Comparison of ENCODE assay signal across 8 cellular contexts in genomic region chr7:2508327-2509231, GRCh38. TPM values are rescaled to one million over a fixed set of nuclear protein-coding genes. Genes with fewer than 3 reads are reported as not detected.
DNase-seq lines count a peak whose midpoint lies in the region; ATAC-seq and TF ChIP-seq lines count a peak whose summit lies in the region.

No MANE protein-coding gene starts in this region.

- peak overlapping the region; percentile 65 for H3K4me2 ChIP-seq in OCI-LY3 (ENCODE audit: low read length)

- no peaks in the 10 kb centered on the region for H3K27me3 ChIP-seq in CD4-positive, CD25-positive, alpha-beta regulatory T cell (ENCODE audit: control insufficient read depth, insufficient read depth, low read length)
- 0 out of 2 replicates have a peak, but pooled peaks cover 5% of the 10 kb centered on the region for H3K27me3 ChIP-seq in OCI-LY3 (ENCODE audit: low read depth, low read length)
- peaks cover 0 to 5% (median 0%) of the 10 kb centered on the region in 7 donors for H3K27me3 ChIP-seq in heart right ventricle

- peaks cover 64% of the 10 kb centered on the region for H3K4me1 ChIP-seq in CD4-positive, CD25-positive, alpha-beta regulatory T cell (ENCODE audit: control insufficient read depth, insufficient read depth, low read length, poor library complexity, severe bottlenecking)
- H3K4me1 ChIP-seq in OCI-LY3 (ENCODE audit: low read length) (peaks cover 52% of the 10 kb centered on the region), heart right ventricle (peaks cover 25 to 67% (median 56%) of the 10 kb centered on the region in 9 donors)

- no peaks in the 10 kb centered on the region for H4K20me1 ChIP-seq in OCI-LY3 (ENCODE audit: insufficient read depth, low read length)

- no peaks in the 10 kb centered on the region for H3K36me3 Mint-ChIP-seq in CD4-positive, CD25-positive, alpha-beta regulatory T cell

- no peaks in the 10 kb centered on the region for H3K79me2 ChIP-seq in OCI-LY3 (ENCODE audit: low read length)

- H3K4me3 Mint-ChIP-seq in CD4-positive, CD25-positive, alpha-beta regulatory T cell = peak overlapping the region in 3 of 4 donors; percentile 87 to 93 (median 88)

- peaks cover 4% of the 10 kb centered on the region for H3K27me3 Mint-ChIP-seq in CD4-positive, CD25-positive, alpha-beta regulatory T cell

- H3K36me3 ChIP-seq in CD4-positive, CD25-positive, alpha-beta regulatory T cell (ENCODE audit: control insufficient read depth, insufficient read depth, low read length) = no peaks in the 10 kb centered on the region
- H3K36me3 ChIP-seq in OCI-LY3 (replicated peaks; ENCODE audit: low read depth, low read length) (no peaks in the 10 kb centered on the region), heart right ventricle (no peaks in the 10 kb centered on the region)

- intact Hi-C loops in heart right ventricle (cut with DNase I) = no loop called here

- peaks cover 0 to 42% (median 27%) of the 10 kb centered on the region in 4 donors for H3K4me1 Mint-ChIP-seq in CD4-positive, CD25-positive, alpha-beta regulatory T cell

- peak overlapping the region; percentile 94 to 98 (median 97) for H3K27ac Mint-ChIP-seq in CD4-positive, CD25-positive, alpha-beta regulatory T cell

- no peak overlapping the region for H2AFZ ChIP-seq in OCI-LY3 (ENCODE audit: low read depth, low read length)

- 42 to 56% methylated on average over 43 of the region's 43 CpGs for whole genome bisulfite sequencing in heart right ventricle, 2 donors

- peak; percentile 70 to 72 for ATAC-seq in CD4-positive, CD25-positive, alpha-beta regulatory T cell (ENCODE audit: low read depth in 2 of 2)
- peak; percentile 43 to 79 (median 62) for ATAC-seq in heart right ventricle

- no peaks in the 10 kb centered on the region for H3K9me3 Mint-ChIP-seq in CD4-positive, CD25-positive, alpha-beta regulatory T cell

- DNase-seq in CD4-positive, CD25-positive, alpha-beta regulatory T cell = peak; percentile 73 to 95 (median 87)
- DNase-seq in H4 (ENCODE audit: low spot score) (peak; percentile 99), heart right ventricle (peak; percentile 66 to 75), AG08396 (ENCODE audit: low spot score) (no peak), pons (ENCODE audit: low spot score) (no peak)
- DNase-seq in activated T-helper 1 cell treated with anti-CD3 and anti-CD28 coated beads, Interleukin-2, amount 50 U/mL, for 16 hours (ENCODE audit: low read depth in 1 of 2, low spot score in 1 of 2) = peak; percentile 56 to 64
- DNase-seq in stimulated activated CD8-positive, alpha-beta memory T cell treated with anti-CD3 and anti-CD28 coated beads, Interleukin-15, amount 100 ng/mL, for 4 hours (ENCODE audit: low read depth in 2 of 2) = peak; percentile 53 to 58

- H3K27ac ChIP-seq in CD4-positive, CD25-positive, alpha-beta regulatory T cell (ENCODE audit: insufficient read depth, low read length, poor library complexity, severe bottlenecking) = peak overlapping the region; percentile 98
- H3K27ac ChIP-seq in OCI-LY3 (ENCODE audit: low read length) (no peak overlapping the region), heart right ventricle (peak overlapping the region in 8 of 10 donors; percentile 26 to 87 (median 56))

- no peak for TF ChIP-seq CTCF in OCI-LY3 (IDR thresholded peaks at IDR 0.05; ENCODE audit: low read depth, low read length)
- TF ChIP-seq CTCF in heart right ventricle (IDR thresholded peaks at IDR 0.05) = no peak

- peak overlapping the region; percentile 55 for H3K4me3 ChIP-seq in CD4-positive, CD25-positive, alpha-beta regulatory T cell (ENCODE audit: low read depth, low read length)
- H3K4me3 ChIP-seq in OCI-LY3 (ENCODE audit: low read length) (peak overlapping the region; percentile 50), heart right ventricle (peak overlapping the region in 4 of 10 donors; percentile 4 to 14 (median 6))

- no peak overlapping the region for H3K9ac ChIP-seq in OCI-LY3 (ENCODE audit: low read length)

- H3K9me3 ChIP-seq in CD4-positive, CD25-positive, alpha-beta regulatory T cell (ENCODE audit: control insufficient read depth in 2 of 2, low read length in 2 of 2) = no peaks in the 10 kb centered on the region
- H3K9me3 ChIP-seq in OCI-LY3 (ENCODE audit: insufficient read depth, low read length) = no peaks in the 10 kb centered on the region
- H3K9me3 ChIP-seq in heart right ventricle = no peaks in the 10 kb centered on the region

RNA-seq across cellular contexts. Expression of gene LFNG, which starts 11.0 kb away (rescaled TPM):
- 215 TPM for total RNA-seq in CD4-positive, CD25-positive, alpha-beta regulatory T cell
- 1 to 10 TPM; 2.1 to 7.3 (median 2.8) TPM for polyA plus RNA-seq in CD4-positive, CD25-positive, alpha-beta regulatory T cell
- 11.0 and 14.7 TPM in 2 replicates for total RNA-seq in H4 (2014; rRNA removed; shearing (Covaris generic))
- 10 to 100 TPM in 4 of 10 donors, 1 to 10 TPM in 6; 2.4 to 11.8 (median 9.0) TPM for total RNA-seq in heart right ventricle
- 10 to 100 TPM in 1 of 2 donors, 1 to 10 TPM in 1; 7.2 to 10.8 TPM for polyA plus RNA-seq in heart right ventricle

RNA-seq across cellular contexts. Expression of gene GRIFIN, which starts 32.4 kb away (rescaled TPM):
- not detected for total RNA-seq in CD4-positive, CD25-positive, alpha-beta regulatory T cell
- not detected for polyA plus RNA-seq in CD4-positive, CD25-positive, alpha-beta regulatory T cell
- not detected in 2 replicates for total RNA-seq in H4 (2014; rRNA removed; shearing (Covaris generic))
- total RNA-seq in heart right ventricle = not detected
- not detected for polyA plus RNA-seq in heart right ventricle

RNA-seq across cellular contexts. Expression of gene BRAT1, which starts 46.7 kb away (rescaled TPM):
- total RNA-seq in CD4-positive, CD25-positive, alpha-beta regulatory T cell = 24.6 TPM
- 10 to 100 TPM; 21.4 to 36.6 (median 32.1) TPM for polyA plus RNA-seq in CD4-positive, CD25-positive, alpha-beta regulatory T cell
- total RNA-seq in H4 (2014; rRNA removed; shearing (Covaris generic)) = 31.7 and 41.5 TPM in 2 replicates
- total RNA-seq in heart right ventricle = 10 to 100 TPM; 10.6 to 18.2 (median 12.8) TPM
- polyA plus RNA-seq in heart right ventricle = 10 to 100 TPM; 16.8 to 22.8 TPM

RNA-seq across cellular contexts. Expression of gene IQCE, which starts 50.2 kb away (rescaled TPM):
- 6.6 TPM for total RNA-seq in CD4-positive, CD25-positive, alpha-beta regulatory T cell
- polyA plus RNA-seq in CD4-positive, CD25-positive, alpha-beta regulatory T cell = 1 to 10 TPM in 1 of 4 donors, under 1 TPM in 3; 0.69 to 1.5 (median 0.91) TPM
- 13.5 and 17.2 TPM in 2 replicates for total RNA-seq in H4 (2014; rRNA removed; shearing (Covaris generic))
- 10 to 100 TPM in 4 of 10 donors, 1 to 10 TPM in 6; 7.8 to 13.8 (median 9.4) TPM for total RNA-seq in heart right ventricle
- polyA plus RNA-seq in heart right ventricle = 1 to 10 TPM; 4.2 to 5.0 TPM

Comparison
In these comparisons a context has a peak if more than half of its experiments do, and no peak if none do; other contexts are left out.
1. DNase-seq: peak in CD4-positive, CD25-positive, alpha-beta regulatory T cell (3 of 3), H4 (single experiment), activated T-helper 1 cell treated with anti-CD3 and anti-CD28 coated beads, Interleukin-2, amount 50 U/mL, for 16 hours (2 of 2), heart right ventricle (2 of 2) and stimulated activated CD8-positive, alpha-beta memory T cell treated with anti-CD3 and anti-CD28 coated beads, Interleukin-15, amount 100 ng/mL, for 4 hours (2 of 2); none in AG08396 (single experiment) and pons (single experiment).
2. RNA of gene LFNG, which starts 11.0 kb away (total RNA-seq): 215 TPM in CD4-positive, CD25-positive, alpha-beta regulatory T cell (single experiment); 11.0 to 14.7 TPM in H4 and 2.4 to 11.8 TPM in heart right ventricle; every median in the first group is over 10 times any median in the second.